Comparison of ENCODE assay signal across 8 cellular contexts in genomic region chr20:18137412-18138265, GRCh38. TPM values are rescaled to one million over a fixed set of nuclear protein-coding genes. Genes with fewer than 3 reads are reported as not detected.
DNase-seq lines count a peak whose midpoint lies in the region; ATAC-seq and TF ChIP-seq lines count a peak whose summit lies in the region.

Gene KAT14 (plus strand): TSS chr20:18137863. CDS start chr20:18142661, 4,798 bp downstream.
Gene PET117 (plus strand): TSS chr20:18137863. CDS start chr20:18137956, 93 bp downstream.

- H3K27ac ChIP-seq in KMS-11: peak within 1 kb of the TSS; percentile 80

- H3K4me3 Mint-ChIP-seq in activated T-helper 17 cell treated with anti-CD3 and anti-CD28 coated beads, Interleukin-2, amount 50 U/mL, for 72 hours: peak within 1 kb of the TSS; percentile 79
- peak within 1 kb of the TSS; percentile 88 for H3K4me3 Mint-ChIP-seq in natural killer cell

- H3K4me3 ChIP-seq in KMS-11 (IDR thresholded peaks at IDR 0.05; ENCODE audit: insufficient read depth, low read depth, low read length): no peak within 1 kb of the TSS

- H3K27me3 Mint-ChIP-seq in activated T-helper 17 cell treated with anti-CD3 and anti-CD28 coated beads, Interleukin-2, amount 50 U/mL, for 72 hours: no peaks in the 10 kb centered on the region
- no peaks in the 10 kb centered on the region for H3K27me3 Mint-ChIP-seq in natural killer cell (ENCODE audit: low read depth in 2 of 2)

- intact Hi-C loops in natural killer cell (cut with micrococcal nuclease): loop anchor here (2.0 to 10.0 kb wide), 2 partner anchors 169 to 367 kb away; partner anchors contain the start of genes MGME1, SEC23B and SNX5

- H2AFZ ChIP-seq in KMS-11 (ENCODE audit: low read depth): peak within 1 kb of the TSS; percentile 99

- H3K27me3 ChIP-seq in KMS-11 (ENCODE audit: insufficient read depth, low read depth): no peaks in the 10 kb centered on the region

- peak; percentile 82 for ATAC-seq in GM21786 (IDR thresholded peaks at IDR 0.05; ENCODE audit: unreplicated experiment)
- peak; percentile 91 for ATAC-seq in activated T-helper 17 cell treated with anti-CD3 and anti-CD28 coated beads, Interleukin-2, amount 50 U/mL, for 72 hours (replicated peaks)
- ATAC-seq in natural killer cell: peak; percentile 91 to 98 (median 93)

- peak; percentile 93 for DNase-seq in Daoy (ENCODE audit: low read depth)
- DNase-seq in RPMI7951 (ENCODE audit: low read depth): peak; percentile 97
- DNase-seq in fibroblast of peridontal ligament (ENCODE audit: extremely low read depth): peak; percentile 88
- peak; percentile 94 for DNase-seq in natural killer cell
- DNase-seq in stimulated activated naive CD4-positive, alpha-beta T cell (lab: John Stamatoyannopoulos, UW): peak; percentile 79 to 96 (median 86)

- TF ChIP-seq CTCF in KMS-11 (conservative IDR thresholded peaks at IDR 0.05; ENCODE audit: low read depth, low read length) (no peak), natural killer cell (IDR thresholded peaks at IDR 0.05) (no peak)

- H3K79me2 ChIP-seq in KMS-11 (ENCODE audit: insufficient read depth, low read depth): peaks cover 16% of the 10 kb centered on the region

- H3K4me1 Mint-ChIP-seq in activated T-helper 17 cell treated with anti-CD3 and anti-CD28 coated beads, Interleukin-2, amount 50 U/mL, for 72 hours: peaks cover 16% of the 10 kb centered on the region
- peaks cover 27 to 37% of the 10 kb centered on the region in 2 donors for H3K4me1 Mint-ChIP-seq in natural killer cell

- H4K20me1 ChIP-seq in KMS-11 (ENCODE audit: insufficient read depth): no peaks in the 10 kb centered on the region

- H3K27ac Mint-ChIP-seq in activated T-helper 17 cell treated with anti-CD3 and anti-CD28 coated beads, Interleukin-2, amount 50 U/mL, for 72 hours: peak within 1 kb of the TSS; percentile 87
- H3K27ac Mint-ChIP-seq in natural killer cell: peak within 1 kb of the TSS; percentile 67 to 91

- H3K36me3 Mint-ChIP-seq in activated T-helper 17 cell treated with anti-CD3 and anti-CD28 coated beads, Interleukin-2, amount 50 U/mL, for 72 hours (ENCODE audit: low read depth): peaks cover 9% of the 10 kb centered on the region
- H3K36me3 Mint-ChIP-seq in natural killer cell: no peaks in the 10 kb centered on the region

- H3K4me2 ChIP-seq in KMS-11: peak within 1 kb of the TSS; percentile 80

- no peaks in the 10 kb centered on the region for H3K9me3 Mint-ChIP-seq in activated T-helper 17 cell treated with anti-CD3 and anti-CD28 coated beads, Interleukin-2, amount 50 U/mL, for 72 hours
- no peaks in the 10 kb centered on the region for H3K9me3 Mint-ChIP-seq in natural killer cell

- no peaks in the 10 kb centered on the region for H3K36me3 ChIP-seq in KMS-11 (ENCODE audit: insufficient read depth)

- H3K4me1 ChIP-seq in KMS-11 (ENCODE audit: low read depth, poor library complexity, severe bottlenecking): peaks cover 7% of the 10 kb centered on the region

- H3K9ac ChIP-seq in KMS-11: peak within 1 kb of the TSS; percentile 88

RNA-seq across cellular contexts. Expression of gene KAT14, which starts in this region (rescaled TPM):
- 14.5 and 21.9 TPM in 2 replicates for total RNA-seq in Daoy (2014; rRNA removed; shearing (Covaris generic))
- 12.6 and 13.9 TPM in 2 replicates for total RNA-seq in RPMI7951 (2014; rRNA removed; shearing (Covaris generic))
- total RNA-seq in activated T-helper 17 cell treated with anti-CD3 and anti-CD28 coated beads, Interleukin-2, amount 50 U/mL, for 72 hours: 10 to 100 TPM; 11.3 to 11.6 TPM
- 10 to 100 TPM in 2 of 3 donors, 1 to 10 TPM in 1; 9.7 to 13.0 (median 10.9) TPM for total RNA-seq in natural killer cell

RNA-seq across cellular contexts. Expression of gene PET117, which starts in this region (rescaled TPM):
- total RNA-seq in Daoy (2014; rRNA removed; shearing (Covaris generic)): 17.9 and 23.8 TPM in 2 replicates
- 17.9 and 23.8 TPM in 2 replicates for total RNA-seq in RPMI7951 (2014; rRNA removed; shearing (Covaris generic))
- 1 to 10 TPM; 8.2 to 8.4 TPM for total RNA-seq in activated T-helper 17 cell treated with anti-CD3 and anti-CD28 coated beads, Interleukin-2, amount 50 U/mL, for 72 hours
- 10 to 100 TPM in 2 of 3 donors, 1 to 10 TPM in 1; 7.0 to 11.7 (median 10.4) TPM for total RNA-seq in natural killer cell
